Comparison of ENCODE assay signal across 1 cellular context in genomic region chr12:62903151-62903550, GRCh38.
A peak's percentile ranks its signal among the peaks of the same experiment; 100 is the strongest.
TF ChIP-seq lines count a peak whose summit lies in the region.

No MANE protein-coding gene starts in this region.

TF ChIP-seq in endothelial cell of umbilical vein, 7 proteins besides CTCF, POLR2A, EP300 and RAD21:
- TF ChIP-seq, protein P1, sequence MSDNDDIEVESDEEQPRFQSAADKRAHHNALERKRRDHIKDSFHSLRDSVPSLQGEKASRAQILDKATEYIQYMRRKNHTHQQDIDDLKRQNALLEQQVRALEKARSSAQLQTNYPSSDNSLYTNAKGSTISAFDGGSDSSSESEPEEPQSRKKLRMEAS (IDR thresholded peaks at IDR 0.05; ENCODE audit: insufficient read depth, insufficient read length): peak; percentile 71
- no peak for TF ChIP-seq FOS (IDR thresholded peaks at IDR 0.05; ENCODE audit: borderline replicate concordance, insufficient read depth, low read length)
- no peak for TF ChIP-seq POLR2AphosphoS5 (IDR thresholded peaks at IDR 0.05; ENCODE audit: insufficient read depth, low read depth, low read length)
- TF ChIP-seq GATA2 (IDR thresholded peaks at IDR 0.05; ENCODE audit: insufficient read depth, insufficient read length, low read depth, low read length): peak; percentile 20
- TF ChIP-seq JUN (IDR thresholded peaks at IDR 0.05; ENCODE audit: borderline replicate concordance, insufficient read depth, insufficient read length, low read depth): peak; percentile 47
- no peak for TF ChIP-seq MYC (IDR thresholded peaks at IDR 0.05; ENCODE audit: low read depth, low read length)
- no peak for TF ChIP-seq EZH2 (IDR thresholded peaks at IDR 0.05; ENCODE audit: borderline replicate concordance, low read depth, low read length, severe bottlenecking)
